In the genomic region with DNA sequence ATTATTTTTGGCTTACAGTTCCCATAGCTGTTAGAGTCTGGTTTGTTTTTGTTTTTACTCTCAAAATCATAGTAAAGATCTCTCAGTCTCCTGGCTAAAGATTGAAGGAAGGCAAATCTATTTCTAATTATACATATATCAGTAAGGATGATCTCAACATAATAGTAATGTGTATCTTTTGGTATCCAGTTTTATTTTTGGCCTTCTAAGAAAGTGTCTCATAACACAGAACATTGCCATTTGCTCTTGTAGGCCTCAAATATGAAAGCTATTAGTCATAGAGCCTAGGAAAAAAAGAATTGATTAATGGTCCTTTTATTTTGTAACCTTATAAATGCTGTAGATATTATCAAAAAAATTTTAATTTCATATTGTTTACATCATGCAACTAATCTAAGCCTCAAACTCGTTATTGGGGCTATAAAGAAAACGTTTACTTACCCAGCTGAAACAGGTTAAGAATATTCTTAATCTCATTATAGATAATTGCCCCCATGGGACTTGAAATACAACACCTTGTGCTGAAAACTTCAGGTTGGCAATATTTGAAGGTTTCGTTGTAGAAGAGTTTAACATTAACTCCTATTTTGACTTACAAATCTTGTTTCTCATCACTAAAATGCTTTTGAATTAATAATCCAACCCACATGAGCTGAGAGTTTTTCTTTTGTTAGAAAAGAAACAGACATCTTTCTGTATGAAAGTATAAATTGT, we compare ENCODE assay signal across 15 cellular contexts. TPM values are rescaled to one million over a fixed set of nuclear protein-coding genes. Genes with fewer than 3 reads are reported as not detected.
DNase-seq lines count a peak whose midpoint lies in the region; ATAC-seq and TF ChIP-seq lines count a peak whose summit lies in the region.
"Had no signal": no experiment of that assay in that cellular context is flagged by ENCODE, and none has a peak within 500 bp of the region (broad histone marks: within the 10 kb centered on the region; RNA-seq: fewer than 3 reads in every experiment).

No MANE protein-coding gene starts in this region.

- peak in 3 of 4 donors; percentile 39 to 56 (median 51) for ATAC-seq in psoas muscle
- no peak for ATAC-seq in activated CD8-positive, alpha-beta T cell treated with anti-CD3 and anti-CD28 coated beads, Interleukin-2, amount 10 ng/mL, durations not matched to agents 7 days and 5 days

- H3K27me3 Mint-ChIP-seq in activated CD8-positive, alpha-beta T cell treated with anti-CD3 and anti-CD28 coated beads, Interleukin-2, amount 10 ng/mL, durations not matched to agents 7 days and 5 days (ENCODE audit: low read depth), result no peaks in the 10 kb centered on the region

- POLR2A ChIA-PET in activated CD8-positive, alpha-beta T cell treated with anti-CD3 and anti-CD28 coated beads, Interleukin-2, amount 10 ng/mL, durations not matched to agents 7 days and 5 days (lab: Charles Lee), result no interaction called here

- WGBS in psoas muscle, 3 donors, result 45 to 60% (median 45%) methylated on average over 3 of the region's 3 CpGs

- TF ChIP-seq CTCF in choroid plexus epithelial cell (conservative IDR thresholded peaks at IDR 0.05; ENCODE audit: low read depth, low read length), result no peak
- TF ChIP-seq CTCF in psoas muscle (IDR thresholded peaks at IDR 0.05), result no peak

- H3K36me3 ChIP-seq in psoas muscle (ENCODE audit: insufficient read depth in 1 of 2, low read depth in 1 of 2), result peaks cover 5 to 60% of the 10 kb centered on the region in 2 donors

- H3K27ac ChIP-seq in psoas muscle, result no peak overlapping the region
- H3K27ac ChIP-seq: SJCRH30 had no signal

- no peaks in the 10 kb centered on the region for H3K27me3 ChIP-seq in psoas muscle (ENCODE audit: insufficient read depth in 3 of 3, low read length in 2 of 3)
- H3K27me3 ChIP-seq: SJCRH30 had no signal

- peaks cover 51% of the 10 kb centered on the region for H3K36me3 Mint-ChIP-seq in activated CD8-positive, alpha-beta T cell treated with anti-CD3 and anti-CD28 coated beads, Interleukin-2, amount 10 ng/mL, durations not matched to agents 7 days and 5 days (ENCODE audit: low read depth)

- no peaks in the 10 kb centered on the region for H3K9me3 ChIP-seq in psoas muscle
- H3K9me3 ChIP-seq: HAP-1, SJCRH30 had no signal

- no peak overlapping the region for H3K27ac Mint-ChIP-seq in activated CD8-positive, alpha-beta T cell treated with anti-CD3 and anti-CD28 coated beads, Interleukin-2, amount 10 ng/mL, durations not matched to agents 7 days and 5 days

- DNase-seq in NCI-H1436 (lab: John Stamatoyannopoulos, UW) (peak; percentile 18), NCI-H1436 treated with DMSO at 0.1 percent for 48 hours (lab: John Stamatoyannopoulos, UW) (no peak), NCI-H524 treated with DMSO at 0.1 percent for 48 hours (lab: John Stamatoyannopoulos, UW) (peak; percentile 22), choroid plexus epithelial cell (ENCODE audit: low read depth) (peak; percentile 13), psoas muscle (no peak), cerebellum (ENCODE audit: low spot score) (no peak), NCI-H345 (lab: John Stamatoyannopoulos, UW) (no peak)
- no peak for DNase-seq in activated CD8-positive, alpha-beta T cell treated with anti-CD3 and anti-CD28 coated beads, Interleukin-2, amount 10 ng/mL, durations not matched to agents 7 days and 5 days
- DNase-seq: 8988T, C1 segment of cervical spinal cord, DMS153, Kasumi-1, NCI-H2081 treated with DMSO at 0.1 percent for 48 hours, SJCRH30 had no signal

- H3K4me3 Mint-ChIP-seq in activated CD8-positive, alpha-beta T cell treated with anti-CD3 and anti-CD28 coated beads, Interleukin-2, amount 10 ng/mL, durations not matched to agents 7 days and 5 days, result no peak overlapping the region

- H3K4me1 Mint-ChIP-seq in activated CD8-positive, alpha-beta T cell treated with anti-CD3 and anti-CD28 coated beads, Interleukin-2, amount 10 ng/mL, durations not matched to agents 7 days and 5 days (ENCODE audit: low read depth), result peaks cover 2% of the 10 kb centered on the region

- intact Hi-C loops in psoas muscle (cut with DNase I), result no loop called here

- H3K4me1 ChIP-seq in psoas muscle, result peaks cover 13% of the 10 kb centered on the region
- H3K4me1 ChIP-seq: HAP-1, SJCRH30 had no signal

- H3K4me3 ChIP-seq in choroid plexus epithelial cell (ENCODE audit: low read depth, low read length) (no peak overlapping the region), psoas muscle (no peak overlapping the region)
- H3K4me3 ChIP-seq: HAP-1, SJCRH30 had no signal

- H3K9me3 Mint-ChIP-seq in activated CD8-positive, alpha-beta T cell treated with anti-CD3 and anti-CD28 coated beads, Interleukin-2, amount 10 ng/mL, durations not matched to agents 7 days and 5 days (ENCODE audit: insufficient read depth), result no peaks in the 10 kb centered on the region

- CTCF ChIA-PET in activated CD8-positive, alpha-beta T cell treated with anti-CD3 and anti-CD28 coated beads, Interleukin-2, amount 10 ng/mL, durations not matched to agents 7 days and 5 days (lab: Charles Lee), result interaction anchor here (1.0 to 1.1 kb wide), 2 partner anchors 56 to 62 kb away, joined by 3 read pairs; no protein-coding TSS in a partner anchor

RNA-seq across cellular contexts. Expression of a gene that starts 16.7 kb away (rescaled TPM):
- total RNA-seq in psoas muscle (10 to 100 TPM; 11.0 to 21.1 (median 14.6) TPM), cerebellum (25.7 TPM)
- polyA plus RNA-seq in psoas muscle, result 10 to 100 TPM in 2 of 3 donors, 1 to 10 TPM in 1; 9.2 to 37.0 (median 20.4) TPM
- total RNA-seq in activated CD8-positive, alpha-beta T cell treated with anti-CD3 and anti-CD28 coated beads, Interleukin-2, amount 10 ng/mL, durations not matched to agents 7 days and 5 days, result 10 to 100 TPM; 16.1 to 17.7 TPM

RNA-seq across cellular contexts. Expression of a gene that starts 16.8 kb away (rescaled TPM):
- total RNA-seq in psoas muscle (10 to 100 TPM in 2 of 4 donors, 1 to 10 TPM in 2; 4.4 to 15.9 (median 10.4) TPM), cerebellum (4.5 TPM)
- 10 to 100 TPM in 2 of 3 donors, 1 to 10 TPM in 1; 8.5 to 18.9 (median 10.5) TPM for polyA plus RNA-seq in psoas muscle
- total RNA-seq in activated CD8-positive, alpha-beta T cell treated with anti-CD3 and anti-CD28 coated beads, Interleukin-2, amount 10 ng/mL, durations not matched to agents 7 days and 5 days, result 10 to 100 TPM; 21.0 to 21.8 TPM

RNA-seq across cellular contexts. Expression of a gene that starts 54.3 kb away (rescaled TPM):
- total RNA-seq in psoas muscle, result 1 to 10 TPM; 1.9 to 3.0 (median 2.6) TPM
- 1 to 10 TPM in 1 of 3 donors, under 1 TPM in 2; 0.83 to 1.7 (median 0.83) TPM for polyA plus RNA-seq in psoas muscle
- 1.9 TPM for total RNA-seq in cerebellum
- total RNA-seq in activated CD8-positive, alpha-beta T cell treated with anti-CD3 and anti-CD28 coated beads, Interleukin-2, amount 10 ng/mL, durations not matched to agents 7 days and 5 days, result 10 to 100 TPM; 37.5 to 39.9 TPM
- total RNA-seq: SJCRH30 had no signal

Comparison
In these comparisons a context has a peak if more than half of its experiments do, and no peak if none do; other contexts are left out.
1. DNase-seq: peak in NCI-H1436 (single experiment), NCI-H524 treated with DMSO at 0.1 percent for 48 hours (single experiment) and choroid plexus epithelial cell (single experiment); none in NCI-H1436 treated with DMSO at 0.1 percent for 48 hours (single experiment), psoas muscle (0 of 2), cerebellum (single experiment), NCI-H345 (single experiment) and activated CD8-positive, alpha-beta T cell treated with anti-CD3 and anti-CD28 coated beads, Interleukin-2, amount 10 ng/mL, durations not matched to agents 7 days and 5 days (single experiment).
2. RNA of a gene that starts 54.3 kb away (total RNA-seq): 37.5 to 39.9 TPM in activated CD8-positive, alpha-beta T cell treated with anti-CD3 and anti-CD28 coated beads, Interleukin-2, amount 10 ng/mL, durations not matched to agents 7 days and 5 days; 1.9 to 3.0 TPM in psoas muscle and 1.9 TPM in cerebellum (single experiment); every median in the first group is over 4 times any median in the second.